Comparison of ENCODE assay signal across 9 cellular contexts in the genomic region with DNA sequence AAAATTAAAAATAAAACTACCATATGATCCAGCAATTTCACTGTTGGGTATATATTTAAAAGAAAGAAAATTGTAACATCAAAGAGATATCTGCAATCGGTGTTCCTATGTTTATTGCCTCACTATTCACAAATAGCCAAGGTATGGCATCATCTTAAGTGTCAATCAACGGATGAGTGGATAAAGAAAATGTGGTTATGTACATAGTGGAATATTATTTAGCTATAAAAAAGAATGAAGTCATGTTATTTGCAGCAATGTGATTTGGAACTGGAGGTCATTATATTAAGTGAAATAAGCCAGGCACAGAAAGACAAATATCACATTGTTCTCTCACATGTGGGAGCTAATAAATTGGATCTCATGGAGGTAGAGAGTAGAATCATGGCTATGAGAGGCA.
DNase-seq lines count a peak whose midpoint lies in the region; ATAC-seq and TF ChIP-seq lines count a peak whose summit lies in the region.
"Had no signal": no experiment of that assay in that cellular context is flagged by ENCODE, and none has a peak within 500 bp of the region (broad histone marks: within the 10 kb centered on the region; RNA-seq: fewer than 3 reads in every experiment).

No MANE protein-coding gene starts in this region.

- WGBS in IMR-90 (ENCODE audit: extremely low coverage in 2 of 2, insufficient read length in 1 of 2), 2 experiments = no CpG with 5 or more reads among the region's 2 CpGs
- WGBS in body of pancreas, 2 donors = 63 to 71% methylated on average over 2 of the region's 2 CpGs

- H3K18ac ChIP-seq in IMR-90 (ENCODE audit: low read depth, low read length) = no peak overlapping the region

- H3K27ac ChIP-seq in CD8-positive, alpha-beta T cell (ENCODE audit: low read depth, low read length) = no peak overlapping the region
- H3K27ac ChIP-seq in IMR-90 (ENCODE audit: insufficient read depth, low read length) (no peak overlapping the region), body of pancreas (peak overlapping the region in 1 of 4 donors; percentile 78), PC-3 (ENCODE audit: low read length) (no peak overlapping the region)

- peak overlapping the region; percentile 72 for H3K27ac Mint-ChIP-seq in CD8-positive, alpha-beta T cell
- H3K27ac Mint-ChIP-seq in nephron = peak overlapping the region; percentile 21 to 61 (median 28)

- H4K91ac ChIP-seq in IMR-90 (ENCODE audit: insufficient read depth, low read depth, low read length) = no peak overlapping the region

- no peak overlapping the region for H2BK20ac ChIP-seq in IMR-90 (ENCODE audit: low read depth, low read length)

- no peaks in the 10 kb centered on the region for H3K27me3 Mint-ChIP-seq in CD8-positive, alpha-beta T cell (ENCODE audit: low read depth)
- no peaks in the 10 kb centered on the region for H3K27me3 Mint-ChIP-seq in nephron (ENCODE audit: low read depth)

- H3K27me3 ChIP-seq in CD8-positive, alpha-beta T cell (ENCODE audit: insufficient read depth, low read length) = no peaks in the 10 kb centered on the region
- H3K27me3 ChIP-seq in IMR-90 (ENCODE audit: control insufficient read depth, insufficient read depth, low read length) = no peaks in the 10 kb centered on the region
- H3K27me3 ChIP-seq in body of pancreas = no peaks in the 10 kb centered on the region
- H3K27me3 ChIP-seq in PC-3 (ENCODE audit: low read length) = no peaks in the 10 kb centered on the region

- POLR2A ChIA-PET in CD8-positive, alpha-beta T cell (lab: Charles Lee) = interaction anchor here (0.7 to 1.2 kb wide), 2 partner anchors 19 to 88 kb away, joined by 3 to 4 read pairs; no protein-coding TSS in a partner anchor
- POLR2A ChIA-PET in IMR-90 (lab: Charles Lee; ENCODE audit: unreplicated experiment) = interaction anchor here (0.6 kb wide), 1 partner anchor 9 kb away, joined by 3 read pairs; no protein-coding TSS in a partner anchor
- POLR2A ChIA-PET in PC-3 (lab: Charles Lee; ENCODE audit: unreplicated experiment) = no interaction called here

- no peak overlapping the region for H3K4me3 ChIP-seq in CD8-positive, alpha-beta T cell (ENCODE audit: low read depth, low read length)
- H3K4me3 ChIP-seq in IMR-90 (ENCODE audit: insufficient read depth, low read depth, low read length) (no peak overlapping the region), body of pancreas (no peak overlapping the region), PC-3 (ENCODE audit: low read length) (no peak overlapping the region)

- no peak for TF ChIP-seq POLR2A in IMR-90 (IDR thresholded peaks at IDR 0.05; ENCODE audit: low read depth, low read length)
- TF ChIP-seq POLR2A in body of pancreas (IDR thresholded peaks at IDR 0.05) = no peak

- no peak overlapping the region for H3K14ac ChIP-seq in IMR-90 (replicated peaks; ENCODE audit: low read depth, low read length)

- H3K4me1 ChIP-seq in CD8-positive, alpha-beta T cell (ENCODE audit: insufficient read depth, low read length) = peaks cover 8% of the 10 kb centered on the region
- no peaks in the 10 kb centered on the region for H3K4me1 ChIP-seq in IMR-90 (ENCODE audit: control insufficient read depth, insufficient read depth, low read length)
- H3K4me1 ChIP-seq in body of pancreas = no peaks in the 10 kb centered on the region
- H3K4me1 ChIP-seq in PC-3 (ENCODE audit: insufficient read depth, low read length) = peaks cover 5% of the 10 kb centered on the region; the same call in 1 of the 2 replicates

- H3K9ac ChIP-seq in IMR-90 (ENCODE audit: low read depth, low read length) (0 out of 2 replicates have a peak overlapping the region, but pooled peaks have one; percentile 55), PC-3 (ENCODE audit: low read length) (no peak overlapping the region)

- no peak overlapping the region for H2BK5ac ChIP-seq in IMR-90 (ENCODE audit: low read depth, low read length, poor library complexity, severe bottlenecking)

- CTCF ChIA-PET in CD8-positive, alpha-beta T cell (lab: Charles Lee) = interaction anchor here (0.8 to 2.3 kb wide), 5 partner anchors 32 to 103 kb away, joined by 3 to 13 read pairs (median 3); no protein-coding TSS in a partner anchor
- CTCF ChIA-PET in IMR-90 (lab: Yijun Ruan, JAX) (interaction anchor here (0.7 kb wide), 1 partner anchor 61 kb away, joined by 4 read pairs; no protein-coding TSS in a partner anchor), PC-3 (lab: Charles Lee) (no interaction called here)

- H3K79me2 ChIP-seq in PC-3 (ENCODE audit: low read length) = no peaks in the 10 kb centered on the region

- H3K4me2 ChIP-seq in IMR-90 (ENCODE audit: low read depth, low read length) = no peak overlapping the region
- no peak overlapping the region for H3K4me2 ChIP-seq in PC-3 (ENCODE audit: low read length)

- no peak overlapping the region for H3K4ac ChIP-seq in IMR-90 (ENCODE audit: low read depth, low read length)

- H2BK120ac ChIP-seq in IMR-90 (ENCODE audit: low read depth, low read length) = no peak overlapping the region

- no peak for ATAC-seq in CD8-positive, alpha-beta T cell
- ATAC-seq in IMR-90 (ENCODE audit: low read depth) (no peak), body of pancreas (peak; percentile 12), PC-3 (no peak)

- no peaks in the 10 kb centered on the region for H3F3A ChIP-seq in PC-3 (ENCODE audit: low read length, unreplicated experiment)

- peaks cover 13% of the 10 kb centered on the region for H3K4me1 Mint-ChIP-seq in CD8-positive, alpha-beta T cell (ENCODE audit: low read depth)
- H3K4me1 Mint-ChIP-seq in nephron = peaks cover 4% of the 10 kb centered on the region

- H3K36me3 Mint-ChIP-seq in CD8-positive, alpha-beta T cell = no peaks in the 10 kb centered on the region
- peaks cover 29% of the 10 kb centered on the region for H3K36me3 Mint-ChIP-seq in nephron (ENCODE audit: low read depth)

- H3K4me3 Mint-ChIP-seq in CD8-positive, alpha-beta T cell = peak overlapping the region; percentile 59
- H3K4me3 Mint-ChIP-seq in nephron = peak overlapping the region; percentile 70 to 79 (median 71)

- H2AK9ac ChIP-seq in IMR-90 (replicated peaks; ENCODE audit: low read depth, low read length, poor library complexity) = no peak overlapping the region

- H3K9me3 ChIP-seq in CD8-positive, alpha-beta T cell (ENCODE audit: low read length) = no peaks in the 10 kb centered on the region
- H3K9me3 ChIP-seq in IMR-90 (ENCODE audit: control insufficient read depth, insufficient read depth, low read length) (no peaks in the 10 kb centered on the region), body of pancreas (no peaks in the 10 kb centered on the region), PC-3 (ENCODE audit: low read length) (no peaks in the 10 kb centered on the region)

- no peaks in the 10 kb centered on the region for H3K79me1 ChIP-seq in IMR-90 (ENCODE audit: low read depth in 1 of 2, low read length in 2 of 2)

- no peak for DNase-seq in CD8-positive, alpha-beta T cell
- no peak for DNase-seq in IMR-90
- no peak for DNase-seq in body of pancreas
- no peak for DNase-seq in PC-3
- no peak for DNase-seq in NCI-H526 treated with DMSO at 0.1 percent for 48 hours (lab: John Stamatoyannopoulos, UW)
- DNase-seq in NCI-H2107 (lab: John Stamatoyannopoulos, UW) = no peak
- no peak for DNase-seq in NCI-H69 (lab: John Stamatoyannopoulos, UW)
- DNase-seq: GF-D8 had no signal

- H3K9me3 Mint-ChIP-seq in CD8-positive, alpha-beta T cell = no peaks in the 10 kb centered on the region
- H3K9me3 Mint-ChIP-seq in nephron = peaks cover 35% of the 10 kb centered on the region

- no peak overlapping the region for H2AK5ac ChIP-seq in IMR-90 (ENCODE audit: low read depth, low read length)

- intact Hi-C loops in CD8-positive, alpha-beta T cell (cut with DNase I, micrococcal nuclease) = loop anchor here (1.0 to 10.0 kb wide), 4 partner anchors 33 to 92 kb away; a partner anchor contains a TSS
- intact Hi-C loops in IMR-90 (cut with micrococcal nuclease) = no loop called here
- intact Hi-C loops in body of pancreas (cut with DNase I) = no loop called here
- intact Hi-C loops in PC-3 (cut with micrococcal nuclease) = no loop called here

- no peak for TF ChIP-seq RAD21 in IMR-90 (IDR thresholded peaks at IDR 0.05; ENCODE audit: low read length)

- no TSS peak for BruUV-seq in IMR-90 (replicated peaks; lab: Mats Ljungman, UMichigan)
- no TSS peak for BruUV-seq in PC-3 (replicated peaks; lab: Mats Ljungman, UMichigan)

- H4K20me1 ChIP-seq in IMR-90 (ENCODE audit: insufficient read depth, low read length) (no peaks in the 10 kb centered on the region), PC-3 (ENCODE audit: low read length) (no peaks in the 10 kb centered on the region)

- dilution Hi-C loops in IMR-90 (cut with HindIII; ENCODE audit: low sequenced_read_pairs, unreplicated experiment) = no loop called here

- no peak overlapping the region for H2BK15ac ChIP-seq in IMR-90 (ENCODE audit: low read depth, low read length)

- in situ Hi-C loops in IMR-90 (cut with MboI; ENCODE audit: low sequenced_read_pairs) = no loop called here

- no peak overlapping the region for H3K56ac ChIP-seq in IMR-90 (ENCODE audit: extremely low read depth, insufficient read depth, low read length)

- H2AFZ ChIP-seq in IMR-90 (replicated peaks; ENCODE audit: low read length, poor library complexity) (no peak overlapping the region), PC-3 (ENCODE audit: low read length) (no peak overlapping the region)

- H3K9me2 ChIP-seq in PC-3 (replicated peaks; ENCODE audit: low read length) = no peaks in the 10 kb centered on the region

- no peak for TF ChIP-seq CTCF in CD8-positive, alpha-beta T cell (IDR thresholded peaks at IDR 0.05)
- TF ChIP-seq CTCF in IMR-90 (conservative IDR thresholded peaks at IDR 0.05; ENCODE audit: low read depth, low read length) (no peak), body of pancreas (IDR thresholded peaks at IDR 0.05) (no peak), nephron (IDR thresholded peaks at IDR 0.05; ENCODE audit: unreplicated experiment in 3 of 3) (no peak), PC-3 (conservative IDR thresholded peaks at IDR 0.05; ENCODE audit: low read depth, low read length) (no peak)

- H3K36me3 ChIP-seq in CD8-positive, alpha-beta T cell (ENCODE audit: insufficient read depth, low read length) = no peaks in the 10 kb centered on the region
- H3K36me3 ChIP-seq in IMR-90 (ENCODE audit: control insufficient read depth, insufficient read depth, low read length) = no peaks in the 10 kb centered on the region
- H3K36me3 ChIP-seq in body of pancreas (replicated peaks in 1 of 2; ENCODE audit: insufficient read depth in 1 of 2, low read depth in 2 of 2) = no peaks in the 10 kb centered on the region
- H3K36me3 ChIP-seq in PC-3 (ENCODE audit: low read depth, low read length) = no peaks in the 10 kb centered on the region

- no peaks in the 10 kb centered on the region; the same call in 1 of the 2 replicates for H3K9me1 ChIP-seq in IMR-90 (ENCODE audit: insufficient read depth, low read length)

- H4K8ac ChIP-seq in IMR-90 (ENCODE audit: low read depth in 2 of 2, low read length in 2 of 2) = no peak overlapping the region

- no peak overlapping the region for H3K23ac ChIP-seq in IMR-90 (ENCODE audit: low read depth, low read length)

- H4K5ac ChIP-seq in IMR-90 (ENCODE audit: low read depth, low read length) = no peak overlapping the region

TF ChIP-seq in IMR-90, 13 proteins besides CTCF, POLR2A, EP300 and RAD21 (continues in another document):
- TF ChIP-seq RCOR1 (IDR thresholded peaks at IDR 0.05; ENCODE audit: insufficient replicate concordance, low read length) (no peak), FOS (IDR thresholded peaks at IDR 0.05; ENCODE audit: low read depth, low read length) (no peak), MAFK (IDR thresholded peaks at IDR 0.05; ENCODE audit: low read depth, low read length) (no peak), SMC3 (IDR thresholded peaks at IDR 0.05; ENCODE audit: low read depth, low read length) (no peak)

Comparison
In these comparisons a context has a peak if more than half of its experiments do, and no peak if none do; other contexts are left out.
1. intact Hi-C loops: an anchor here in CD8-positive, alpha-beta T cell (1.0 to 10.0 kb wide); none called in IMR-90, body of pancreas and PC-3.